8 cellular contexts compared by ENCODE assay signal in the genomic region with DNA sequence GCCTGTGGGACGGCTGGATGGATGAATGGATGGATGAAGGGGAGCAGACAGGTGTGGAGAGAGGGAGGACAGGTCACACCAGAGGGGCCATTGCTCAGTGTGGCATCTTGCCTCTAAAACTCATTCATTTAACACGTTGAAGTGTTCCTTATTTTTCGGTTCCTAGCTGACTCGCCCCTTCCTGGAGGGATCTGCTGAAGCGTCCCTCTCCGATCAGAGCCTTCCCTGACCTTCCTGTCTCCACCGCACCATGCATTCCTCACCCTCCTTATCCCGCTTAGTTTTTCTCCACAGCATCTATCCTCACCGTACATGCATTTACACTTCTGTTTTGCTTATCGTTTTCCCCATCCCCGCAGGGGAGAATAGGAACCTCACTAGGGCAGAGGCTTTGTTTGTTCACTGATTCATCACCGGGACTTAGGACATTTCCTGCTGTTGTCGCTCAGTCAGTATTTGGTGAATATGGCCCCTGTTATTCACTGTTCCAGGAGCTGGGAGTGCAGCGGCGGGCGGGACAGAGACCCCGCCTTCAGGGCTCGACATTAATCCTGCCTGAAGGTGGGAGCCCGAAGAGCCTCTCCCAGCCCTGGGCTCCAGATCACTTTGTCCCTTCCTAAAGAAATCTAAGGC. TPM values are rescaled to one million over a fixed set of nuclear protein-coding genes. Genes with fewer than 3 reads are reported as not detected.
DNase-seq lines count a peak whose midpoint lies in the region; ATAC-seq and TF ChIP-seq lines count a peak whose summit lies in the region.

No MANE protein-coding gene starts in this region.

- H3K36me3 ChIP-seq in HAP-1 (replicated peaks) (no peaks in the 10 kb centered on the region), right lobe of liver (no peaks in the 10 kb centered on the region)

- H3K27ac Mint-ChIP-seq in brain (peak overlapping the region; percentile 24 to 92 (median 67)), type B pancreatic cell (peak overlapping the region; percentile 74)

- H3K9me3 ChIP-seq in HAP-1 (no peaks in the 10 kb centered on the region), right lobe of liver (no peaks in the 10 kb centered on the region)

- H3K36me3 Mint-ChIP-seq in brain (no peaks in the 10 kb centered on the region), type B pancreatic cell (no peaks in the 10 kb centered on the region)

- peak overlapping the region; percentile 91 to 97 (median 96) for H3K27ac ChIP-seq in right lobe of liver

- TF ChIP-seq CTCF in brain (conservative IDR thresholded peaks at IDR 0.05) (no peak), right lobe of liver (IDR thresholded peaks at IDR 0.05) (no peak), type B pancreatic cell (conservative IDR thresholded peaks at IDR 0.05) (no peak)

- ATAC-seq in right lobe of liver (peak; percentile 38 to 72 (median 64)), HG03439 (IDR thresholded peaks at IDR 0.05; ENCODE audit: unreplicated experiment) (no peak)

- peaks cover 7% of the 10 kb centered on the region for H3K4me1 Mint-ChIP-seq in brain
- peaks cover 5% of the 10 kb centered on the region for H3K4me1 Mint-ChIP-seq in type B pancreatic cell (ENCODE audit: unreplicated experiment)

- H3K27me3 ChIP-seq in HAP-1 (ENCODE audit: low read depth) (no peaks in the 10 kb centered on the region), right lobe of liver (no peaks in the 10 kb centered on the region)

- DNase-seq in GM04504 (ENCODE audit: low read depth) (peak; percentile 17), HAP-1 (ENCODE audit: low spot score in 2 of 2) (peak in 1 of 2 experiments; percentile 14), NCI-H146 treated with DMSO at 0.1 percent for 48 hours (lab: John Stamatoyannopoulos, UW; ENCODE audit: unreplicated experiment) (peak; percentile 77), right lobe of liver (no peak), type B pancreatic cell (ENCODE audit: extremely low spot score, unreplicated experiment) (no peak), DMS79 (lab: John Stamatoyannopoulos, UW) (no peak)

- intact Hi-C loops in right lobe of liver (cut with DNase I) = loop anchor here (5.0 to 10.0 kb wide), 3 partner anchors 70 to 318 kb away; no protein-coding TSS in a partner anchor

- in situ Hi-C loops in HAP-1 (cut with MboI; ENCODE audit: low sequenced_read_pairs) = loop anchor here (5.0 kb wide), 2 partner anchors 218 to 318 kb away; no protein-coding TSS in a partner anchor

- peak; percentile 52 for TF ChIP-seq POLR2A in right lobe of liver (IDR thresholded peaks at IDR 0.05)

- peak overlapping the region; percentile 86 to 91 (median 88) for H3K4me3 Mint-ChIP-seq in brain
- H3K4me3 Mint-ChIP-seq in type B pancreatic cell = peak overlapping the region; percentile 93

- 10% methylated on average over 19 of the region's 19 CpGs for WGBS in right lobe of liver (ENCODE audit: insufficient coverage, low coverage, low lambda C conversion rate, missing lambda C conversion rate)

- H3K27me3 Mint-ChIP-seq in brain (peaks cover 7% of the 10 kb centered on the region), type B pancreatic cell (no peaks in the 10 kb centered on the region)

- H3K4me1 ChIP-seq in HAP-1 (0 out of 2 replicates have a peak, but pooled peaks cover 2% of the 10 kb centered on the region), right lobe of liver (peaks cover 0 to 5% (median 0%) of the 10 kb centered on the region in 4 donors)

- peak overlapping the region; percentile 62 for H3K4me3 ChIP-seq in HAP-1
- H3K4me3 ChIP-seq in right lobe of liver = peak overlapping the region; percentile 63 to 93 (median 90)

- H3K9me3 Mint-ChIP-seq in brain = no peaks in the 10 kb centered on the region
- no peaks in the 10 kb centered on the region for H3K9me3 Mint-ChIP-seq in type B pancreatic cell

RNA-seq across cellular contexts. Expression of a gene that starts 32.0 kb away (rescaled TPM):
- polyA plus RNA-seq in brain (ENCODE audit: insufficient read depth, low read depth, low replicate concordance) = not detected
- not detected for total RNA-seq in right lobe of liver
- total RNA-seq in type B pancreatic cell (ENCODE audit: low replicate concordance) = 0.75 and 0.81 TPM in 2 replicates

RNA-seq across cellular contexts. Expression of a gene that starts 32.0 kb away (rescaled TPM):
- not detected for polyA plus RNA-seq in brain (ENCODE audit: insufficient read depth, low read depth, low replicate concordance)
- total RNA-seq in right lobe of liver (not detected), type B pancreatic cell (ENCODE audit: low replicate concordance) (0.29 and 0.34 TPM in 2 replicates)

Comparison
In these comparisons a context has a peak if more than half of its experiments do, and no peak if none do; other contexts are left out.
1. DNase-seq: peak in GM04504 (single experiment) and NCI-H146 treated with DMSO at 0.1 percent for 48 hours (single experiment); none in right lobe of liver (0 of 3), type B pancreatic cell (single experiment) and DMS79 (single experiment).